ENCODE assay signal across 14 cellular contexts in the genomic region with DNA sequence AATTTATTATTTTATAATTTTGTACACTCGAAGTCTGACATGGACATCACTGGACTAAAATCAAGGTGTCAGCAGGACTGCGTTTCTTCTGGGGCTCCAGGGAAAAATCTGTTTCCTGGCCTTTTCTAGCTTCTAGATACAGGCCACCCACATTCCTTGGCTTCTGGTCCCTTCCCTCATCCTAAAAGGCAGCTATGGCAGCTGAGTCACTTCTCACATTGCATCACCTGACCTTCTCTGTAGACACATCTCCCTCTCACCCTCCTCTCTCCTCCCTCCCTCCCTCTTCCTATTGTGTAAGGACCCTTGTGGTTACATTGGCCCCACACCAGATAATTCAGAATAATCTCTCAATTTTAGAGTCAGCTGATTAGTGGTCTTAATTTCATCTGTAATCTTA.
DNase-seq lines count a peak whose midpoint lies in the region; ATAC-seq and TF ChIP-seq lines count a peak whose summit lies in the region.
"Had no signal": no experiment of that assay in that cellular context is flagged by ENCODE, and none has a peak within 500 bp of the region (broad histone marks: within the 10 kb centered on the region; RNA-seq: fewer than 3 reads in every experiment).

No MANE protein-coding gene starts in this region.

- H3K4me3 ChIP-seq in cardiac fibroblast (replicated peaks in 1 of 2; ENCODE audit: low read depth in 2 of 2, low read length in 2 of 2) (no peak overlapping the region), upper lobe of right lung (no peak overlapping the region)
- H3K4me3 ChIP-seq: suprapubic skin had no signal

- no peaks in the 10 kb centered on the region for H3K36me3 ChIP-seq in upper lobe of right lung
- H3K36me3 ChIP-seq: suprapubic skin had no signal

- H3K27me3 ChIP-seq in upper lobe of right lung: no peaks in the 10 kb centered on the region
- H3K27me3 ChIP-seq: suprapubic skin had no signal

- peak overlapping the region; percentile 90 for H3K4me3 Mint-ChIP-seq in natural killer cell treated with Interleukin-12 subunit alpha and Interleukin-12 subunit beta and Interleukin-15 and Interleukin-18, amount 100 ng/mL, for 72 hours
- no peak overlapping the region for H3K4me3 Mint-ChIP-seq in natural killer cell

- H3K4me1 Mint-ChIP-seq in natural killer cell treated with Interleukin-12 subunit alpha and Interleukin-12 subunit beta and Interleukin-15 and Interleukin-18, amount 100 ng/mL, for 72 hours (ENCODE audit: low read depth in 2 of 2): peaks cover 39 to 49% of the 10 kb centered on the region in 2 donors
- peaks cover 5 to 17% of the 10 kb centered on the region in 2 donors for H3K4me1 Mint-ChIP-seq in natural killer cell

- H3K36me3 Mint-ChIP-seq in natural killer cell treated with Interleukin-12 subunit alpha and Interleukin-12 subunit beta and Interleukin-15 and Interleukin-18, amount 100 ng/mL, for 72 hours: peaks cover 28% of the 10 kb centered on the region
- H3K36me3 Mint-ChIP-seq in natural killer cell: no peaks in the 10 kb centered on the region

- peak overlapping the region; percentile 91 for H3K27ac Mint-ChIP-seq in natural killer cell treated with Interleukin-12 subunit alpha and Interleukin-12 subunit beta and Interleukin-15 and Interleukin-18, amount 100 ng/mL, for 72 hours
- no peak overlapping the region for H3K27ac Mint-ChIP-seq in natural killer cell

- no peaks in the 10 kb centered on the region for H3K27me3 Mint-ChIP-seq in natural killer cell treated with Interleukin-12 subunit alpha and Interleukin-12 subunit beta and Interleukin-15 and Interleukin-18, amount 100 ng/mL, for 72 hours
- H3K27me3 Mint-ChIP-seq in natural killer cell (ENCODE audit: low read depth in 2 of 2): no peaks in the 10 kb centered on the region

- peak; percentile 58 to 81 for ATAC-seq in natural killer cell treated with Interleukin-12 subunit alpha and Interleukin-12 subunit beta and Interleukin-15 and Interleukin-18, amount 100 ng/mL, for 72 hours
- ATAC-seq in natural killer cell (no peak), upper lobe of right lung (peak; percentile 31)

- intact Hi-C loops in natural killer cell (cut with micrococcal nuclease) (no loop called here), upper lobe of right lung (cut with DNase I) (no loop called here)

- DNase-seq in natural killer cell treated with Interleukin-12 subunit alpha and Interleukin-12 subunit beta and Interleukin-15 and Interleukin-18, amount 100 ng/mL, for 72 hours (ENCODE audit: low spot score): peak; percentile 66
- DNase-seq in natural killer cell (no peak), NOMO-1 (lab: John Stamatoyannopoulos, UW; ENCODE audit: unreplicated experiment in 2 of 2) (peak; percentile 45 to 56), cardiac fibroblast (ENCODE audit: low read depth in 2 of 2) (peak; percentile 46 to 57), upper lobe of right lung (no peak), NCI-H1930 (lab: John Stamatoyannopoulos, UW) (no peak), DMS153 (lab: John Stamatoyannopoulos, UW) (no peak), NCI-H2029 treated with DMSO at 0.1 percent for 48 hours (lab: John Stamatoyannopoulos, UW) (no peak)
- DNase-seq: activated CD4-positive, CD25-positive, alpha-beta regulatory T cell treated with anti-CD3 and anti-CD28 coated beads, Interleukin-2, amount 50 U/mL, for 72 hours; amniotic stem cell; NCI-H2081 treated with DMSO at 0.1 percent for 48 hours; retina; T-helper 2 cell had no signal

- H3K4me1 ChIP-seq in upper lobe of right lung: peaks cover 12% of the 10 kb centered on the region
- H3K4me1 ChIP-seq: suprapubic skin had no signal

- no peak overlapping the region for H3K27ac ChIP-seq in upper lobe of right lung
- H3K27ac ChIP-seq: suprapubic skin had no signal

- peaks cover 5% of the 10 kb centered on the region for H3K9me3 Mint-ChIP-seq in natural killer cell treated with Interleukin-12 subunit alpha and Interleukin-12 subunit beta and Interleukin-15 and Interleukin-18, amount 100 ng/mL, for 72 hours
- no peaks in the 10 kb centered on the region for H3K9me3 Mint-ChIP-seq in natural killer cell

- no peak for TF ChIP-seq CTCF in natural killer cell (IDR thresholded peaks at IDR 0.05)
- TF ChIP-seq CTCF in cardiac fibroblast (IDR thresholded peaks at IDR 0.05; ENCODE audit: low read depth, low read length): no peak
- no peak for TF ChIP-seq CTCF in upper lobe of right lung (IDR thresholded peaks at IDR 0.05)

- no peaks in the 10 kb centered on the region for H3K9me3 ChIP-seq in upper lobe of right lung
- H3K9me3 ChIP-seq: suprapubic skin had no signal

Comparison
In these comparisons a context has a peak if more than half of its experiments do, and no peak if none do; other contexts are left out.
1. ATAC-seq: peak in natural killer cell treated with Interleukin-12 subunit alpha and Interleukin-12 subunit beta and Interleukin-15 and Interleukin-18, amount 100 ng/mL, for 72 hours (2 of 2) and upper lobe of right lung (single experiment); none in natural killer cell (0 of 3).
2. DNase-seq: peak in natural killer cell treated with Interleukin-12 subunit alpha and Interleukin-12 subunit beta and Interleukin-15 and Interleukin-18, amount 100 ng/mL, for 72 hours (single experiment), NOMO-1 (2 of 2) and cardiac fibroblast (2 of 2); none in natural killer cell (single experiment), upper lobe of right lung (single experiment), NCI-H1930 (0 of 2), DMS153 (single experiment) and NCI-H2029 treated with DMSO at 0.1 percent for 48 hours (single experiment).
3. H3K27ac Mint-ChIP-seq: peak in natural killer cell treated with Interleukin-12 subunit alpha and Interleukin-12 subunit beta and Interleukin-15 and Interleukin-18, amount 100 ng/mL, for 72 hours (2 of 2); none in natural killer cell (0 of 2).